ENCODE assay signal across 8 cellular contexts in the genomic region with DNA sequence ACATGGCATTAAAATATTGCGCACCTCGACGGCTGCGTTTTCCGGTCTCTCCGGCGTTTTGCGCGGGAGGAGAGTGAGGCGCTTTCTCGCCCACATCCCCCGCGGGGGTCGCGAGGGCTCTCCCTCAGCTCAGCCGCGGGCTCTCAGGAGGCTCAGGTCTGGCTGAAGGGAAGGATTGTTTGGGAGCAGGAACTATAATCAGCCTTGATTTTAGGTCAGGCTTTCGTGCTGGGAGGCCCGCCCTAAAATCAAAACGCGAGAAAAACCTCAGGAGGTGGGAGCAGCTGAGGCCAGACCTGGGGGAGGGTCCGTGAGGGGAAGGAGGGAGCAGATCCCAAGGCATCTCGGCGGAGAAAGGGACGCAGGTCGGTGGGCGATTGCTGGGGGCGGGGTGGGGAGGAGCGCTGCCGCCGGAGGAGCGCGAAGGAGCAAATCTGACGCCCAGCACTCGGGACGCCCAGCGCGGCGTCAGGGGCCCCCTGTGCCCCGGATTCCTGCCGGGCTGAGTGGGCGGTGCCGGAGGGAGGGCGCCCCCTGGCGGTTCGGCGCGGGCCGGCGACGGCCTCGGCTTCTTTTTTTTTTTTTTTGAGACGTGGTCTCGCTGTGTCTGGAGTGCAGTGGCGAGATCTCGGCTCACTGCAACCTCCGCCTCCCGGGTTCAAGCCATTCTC. TPM values are rescaled to one million over a fixed set of nuclear protein-coding genes. Genes with fewer than 3 reads are reported as not detected.
A peak's percentile ranks its signal among the peaks of the same experiment; 100 is the strongest.
DNase-seq lines count a peak whose midpoint lies in the region; ATAC-seq and TF ChIP-seq lines count a peak whose summit lies in the region.

No MANE protein-coding gene starts in this region.

- H3K27me3 ChIP-seq in body of pancreas (no peaks in the 10 kb centered on the region), iPS-18a (ENCODE audit: control insufficient read depth, insufficient read depth, low read length) (no peaks in the 10 kb centered on the region), skeletal muscle satellite cell (ENCODE audit: control insufficient read depth, insufficient read depth, low read length) (peaks cover 10% of the 10 kb centered on the region)

- no peaks in the 10 kb centered on the region for H3K36me3 ChIP-seq in body of pancreas (replicated peaks in 1 of 2; ENCODE audit: insufficient read depth in 1 of 2, low read depth in 2 of 2)
- no peaks in the 10 kb centered on the region for H3K36me3 ChIP-seq in iPS-18a (ENCODE audit: control insufficient read depth, low read depth, low read length)
- H3K36me3 ChIP-seq in skeletal muscle satellite cell (ENCODE audit: insufficient read depth, low read length) = no peaks in the 10 kb centered on the region

- peaks cover 23% of the 10 kb centered on the region for H3K4me1 ChIP-seq in body of pancreas
- peaks cover 28% of the 10 kb centered on the region for H3K4me1 ChIP-seq in iPS-18a (ENCODE audit: control insufficient read depth, low read depth, low read length)
- peaks cover 8% of the 10 kb centered on the region for H3K4me1 ChIP-seq in skeletal muscle satellite cell (ENCODE audit: control insufficient read depth, insufficient read depth, low read length)

- no peaks in the 10 kb centered on the region for H3K9me3 ChIP-seq in body of pancreas
- no peaks in the 10 kb centered on the region for H3K9me3 ChIP-seq in iPS-18a (ENCODE audit: control insufficient read depth, low read depth, low read length)
- H3K9me3 ChIP-seq in skeletal muscle satellite cell (replicated peaks; ENCODE audit: low read length) = no peaks in the 10 kb centered on the region

- H3K9ac ChIP-seq in iPS-18a (ENCODE audit: low read length) = peak overlapping the region; percentile 77
- peak overlapping the region; percentile 77 for H3K9ac ChIP-seq in skeletal muscle satellite cell (ENCODE audit: low read depth, low read length)

- peak in 2 of 3 donors; percentile 50 to 63 for TF ChIP-seq POLR2A in body of pancreas (IDR thresholded peaks at IDR 0.05)

- peak overlapping the region; percentile 84 for H3K4me2 ChIP-seq in skeletal muscle satellite cell (ENCODE audit: low read length)

- intact Hi-C loops in body of pancreas (cut with DNase I) = no loop called here

- peak overlapping the region in 1 of 2 donors; percentile 20 for H3K4me3 ChIP-seq in body of pancreas
- peak overlapping the region; percentile 67 for H3K4me3 ChIP-seq in iPS-18a (ENCODE audit: low read length)
- H3K4me3 ChIP-seq in skeletal muscle satellite cell (ENCODE audit: low read length) = peak overlapping the region; percentile 73

- WGBS in body of pancreas, 2 donors = 5 to 11% methylated on average over 25 to 58 of the region's 58 CpGs

- peak; percentile 95 for DNase-seq in ELF-1 (ENCODE audit: low read depth, low spot score)
- DNase-seq in KG1 (lab: John Stamatoyannopoulos, UW) = peak; percentile 30
- peak; percentile 82 for DNase-seq in UCSD-AML1 (lab: John Stamatoyannopoulos, UW; ENCODE audit: unreplicated experiment)
- DNase-seq in body of pancreas = peak; percentile 65 to 77 (median 72)

- ATAC-seq in body of pancreas = peak; percentile 83
- no peak for ATAC-seq in HG03432 (IDR thresholded peaks at IDR 0.05; ENCODE audit: unreplicated experiment)
- ATAC-seq in GM18870 (IDR thresholded peaks at IDR 0.05; ENCODE audit: unreplicated experiment) = no peak

- TF ChIP-seq CTCF in body of pancreas (IDR thresholded peaks at IDR 0.05) = peak; percentile 75 to 95 (median 90)

- H3K27ac ChIP-seq in body of pancreas (peak overlapping the region in 3 of 4 donors; percentile 58 to 83 (median 67)), iPS-18a (ENCODE audit: low read length) (peak overlapping the region; percentile 88)

RNA-seq across cellular contexts. Expression of a gene that starts 18.7 kb away (rescaled TPM):
- total RNA-seq in body of pancreas = 10 to 100 TPM; 32.3 to 58.9 TPM
- total RNA-seq in skeletal muscle satellite cell (2012; rRNA removed) = 12.7 and 15.5 TPM in 2 replicates

Comparison
In these comparisons a context has a peak if more than half of its experiments do, and no peak if none do; other contexts are left out.
1. DNase-seq: peak in every context shown above with its lines; median percentile 95 in ELF-1; 82 in UCSD-AML1; 72 in body of pancreas; 30 in KG1.